ENCODE assay signal across 8 cellular contexts in genomic region chr15:26260517-26261133, GRCh38.
DNase-seq lines count a peak whose midpoint lies in the region; ATAC-seq and TF ChIP-seq lines count a peak whose summit lies in the region.

No MANE protein-coding gene starts in this region.

- DNase-seq in GM23248 (peak; percentile 58), SHP77 treated with DMSO at 0.1 percent for 48 hours (lab: John Stamatoyannopoulos, UW) (peak; percentile 0), colonic mucosa (no peak), OCI-M2 (lab: John Stamatoyannopoulos, UW; ENCODE audit: unreplicated experiment) (no peak)

- H3K36me3 Mint-ChIP-seq in nephron (ENCODE audit: low read depth): no peaks in the 10 kb centered on the region

- no peak overlapping the region for H3K4me3 Mint-ChIP-seq in nephron

- H3K27me3 Mint-ChIP-seq in nephron (ENCODE audit: low read depth): no peaks in the 10 kb centered on the region

- no peak overlapping the region for H3K4me3 ChIP-seq in GM23248
- H3K4me3 ChIP-seq in colonic mucosa: no peak overlapping the region

- in situ Hi-C loops in GM23248 (cut with MboI): loop anchor here (25.0 kb wide), 1 partner anchor 748 kb away; no protein-coding TSS in a partner anchor

- H3K4me1 ChIP-seq in GM23248 (ENCODE audit: insufficient read depth) (no peaks in the 10 kb centered on the region), colonic mucosa (no peaks in the 10 kb centered on the region)

- H3K9me3 Mint-ChIP-seq in nephron: no peaks in the 10 kb centered on the region

- no peak overlapping the region for H3K27ac Mint-ChIP-seq in nephron

- H2AFZ ChIP-seq in GM23248: no peak overlapping the region

- ATAC-seq in HG03442 (IDR thresholded peaks at IDR 0.05; ENCODE audit: unreplicated experiment): no peak
- no peak for ATAC-seq in HG03439 (IDR thresholded peaks at IDR 0.05; ENCODE audit: unreplicated experiment)

- H3F3A ChIP-seq in GM23248 (ENCODE audit: insufficient read depth): no peaks in the 10 kb centered on the region

- H3K9me2 ChIP-seq in GM23248 (ENCODE audit: insufficient read depth): no peaks in the 10 kb centered on the region

- TF ChIP-seq CTCF in C4-2B (conservative IDR thresholded peaks at IDR 0.05) (peak; percentile 95), colonic mucosa (IDR thresholded peaks at IDR 0.05) (peak; percentile 29), nephron (IDR thresholded peaks at IDR 0.05; ENCODE audit: unreplicated experiment in 3 of 3) (peak; percentile 73 to 82 (median 80))

- WGBS in GM23248 (ENCODE audit: low coverage in 1 of 2, low lambda C conversion rate in 2 of 2, missing lambda C conversion rate in 2 of 2), 2 experiments: 32 to 36% methylated on average over 17 of the region's 17 CpGs

- no peaks in the 10 kb centered on the region for H4K20me1 ChIP-seq in GM23248 (ENCODE audit: insufficient read depth)

- no peaks in the 10 kb centered on the region for H3K9me3 ChIP-seq in GM23248 (ENCODE audit: low read depth)
- H3K9me3 ChIP-seq in colonic mucosa: no peaks in the 10 kb centered on the region

- intact Hi-C loops in colonic mucosa (cut with DNase I): no loop called here

- H3K79me2 ChIP-seq in GM23248 (ENCODE audit: insufficient read depth): no peaks in the 10 kb centered on the region

- H3K4me1 Mint-ChIP-seq in nephron: no peaks in the 10 kb centered on the region

- H3K4me2 ChIP-seq in GM23248 (ENCODE audit: unreplicated experiment): no peak overlapping the region

- H3K27me3 ChIP-seq in GM23248 (replicated peaks; ENCODE audit: insufficient read depth): no peaks in the 10 kb centered on the region; the same call in 1 of the 2 replicates
- H3K27me3 ChIP-seq in colonic mucosa: no peaks in the 10 kb centered on the region

- H3K9ac ChIP-seq in GM23248: no peak overlapping the region
- no peak overlapping the region for H3K9ac ChIP-seq in colonic mucosa (ENCODE audit: low read depth in 2 of 2, low read length in 2 of 2)

- H3K36me3 ChIP-seq in GM23248 (ENCODE audit: low read depth): no peaks in the 10 kb centered on the region
- no peaks in the 10 kb centered on the region for H3K36me3 ChIP-seq in colonic mucosa

- H3K27ac ChIP-seq in C4-2B: no peak overlapping the region
- no peak overlapping the region for H3K27ac ChIP-seq in GM23248
- H3K27ac ChIP-seq in colonic mucosa: no peak overlapping the region

Comparison
In these comparisons a context has a peak if more than half of its experiments do, and no peak if none do; other contexts are left out.
1. CTCF ChIP-seq: peak in every context shown above with its lines; median percentile 95 in C4-2B; 80 in nephron; 29 in colonic mucosa.
2. DNase-seq: peak in GM23248 (single experiment) and SHP77 treated with DMSO at 0.1 percent for 48 hours (single experiment); none in colonic mucosa (single experiment) and OCI-M2 (single experiment).